Comparison of ENCODE assay signal across 17 cellular contexts in genomic region chr4:48247878-48248558, GRCh38. TPM values are rescaled to one million over a fixed set of nuclear protein-coding genes. Genes with fewer than 3 reads are reported as not detected.
A peak's percentile ranks its signal among the peaks of the same experiment; 100 is the strongest.
DNase-seq lines count a peak whose midpoint lies in the region; ATAC-seq and TF ChIP-seq lines count a peak whose summit lies in the region.
"Had no signal": no experiment of that assay in that cellular context is flagged by ENCODE, and none has a peak within 500 bp of the region (broad histone marks: within the 10 kb centered on the region; RNA-seq: fewer than 3 reads in every experiment).

No MANE protein-coding gene starts in this region.

- no peaks in the 10 kb centered on the region for H3K9me3 ChIP-seq in left lung
- no peaks in the 10 kb centered on the region for H3K9me3 ChIP-seq in upper lobe of right lung

- no peak for TF ChIP-seq CTCF in left lung (IDR thresholded peaks at IDR 0.05)
- TF ChIP-seq CTCF in upper lobe of right lung (IDR thresholded peaks at IDR 0.05), result no peak

- H3K4me3 ChIP-seq in left lung, result no peak overlapping the region
- no peak overlapping the region for H3K4me3 ChIP-seq in upper lobe of right lung
- H3K4me3 ChIP-seq: BLaER1 had no signal

- H3K27ac ChIP-seq in left lung, result no peak overlapping the region
- no peak overlapping the region for H3K27ac ChIP-seq in upper lobe of right lung
- H3K27ac ChIP-seq: BLaER1 had no signal

- no peaks in the 10 kb centered on the region for H3K4me1 ChIP-seq in left lung
- H3K4me1 ChIP-seq in upper lobe of right lung, result peaks cover 3% of the 10 kb centered on the region

- intact Hi-C loops in left lung (cut with DNase I) (no loop called here), upper lobe of right lung (cut with DNase I) (no loop called here)

- peak; percentile 35 for ATAC-seq in GM18867 (IDR thresholded peaks at IDR 0.05; ENCODE audit: unreplicated experiment)
- ATAC-seq in GM21576 (IDR thresholded peaks at IDR 0.05; ENCODE audit: unreplicated experiment), result peak; percentile 39
- ATAC-seq in HG03045 (IDR thresholded peaks at IDR 0.05; ENCODE audit: unreplicated experiment), result peak; percentile 50
- peak; percentile 28 for ATAC-seq in left lung
- no peak for ATAC-seq in upper lobe of right lung
- ATAC-seq: HCT116, WTC11 had no signal

- H3K36me3 ChIP-seq in left lung, result no peaks in the 10 kb centered on the region
- no peaks in the 10 kb centered on the region for H3K36me3 ChIP-seq in upper lobe of right lung

- no peak for DNase-seq in left lung
- DNase-seq in NCI-H2029 treated with DMSO at 0.1 percent for 48 hours (lab: John Stamatoyannopoulos, UW), result no peak
- DNase-seq in upper lobe of right lung, result no peak
- no peak for DNase-seq in HuH-7 (ENCODE audit: low spot score)
- DNase-seq: cerebellar nuclear complex; endodermal cell; left colon; NCI-H1105; NCI-H2171 treated with DMSO at 0.1 percent for 48 hours; stimulated activated CD4-positive, alpha-beta T cell treated with anti-CD3 and anti-CD28 coated beads, Interleukin-2, amount 100 ng/mL, for 48 hours; T-helper 1 cell had no signal

- no peaks in the 10 kb centered on the region for H3K27me3 ChIP-seq in left lung
- no peaks in the 10 kb centered on the region for H3K27me3 ChIP-seq in upper lobe of right lung
- H3K27me3 ChIP-seq: BLaER1 had no signal

RNA-seq across cellular contexts. Expression of gene TEC, which starts 21.6 kb away (rescaled TPM):
- 1 to 10 TPM; 4.5 to 5.8 TPM for total RNA-seq in left lung
- total RNA-seq in upper lobe of right lung, result 7.7 TPM
